15 cellular contexts compared by ENCODE assay signal in genomic region chr16:57145046-57145963, GRCh38. TPM values are rescaled to one million over a fixed set of nuclear protein-coding genes. Genes with fewer than 3 reads are reported as not detected.
DNase-seq lines count a peak whose midpoint lies in the region; ATAC-seq and TF ChIP-seq lines count a peak whose summit lies in the region.
"Had no signal": no experiment of that assay in that cellular context is flagged by ENCODE, and none has a peak within 500 bp of the region (broad histone marks: within the 10 kb centered on the region; RNA-seq: fewer than 3 reads in every experiment).

No MANE protein-coding gene starts in this region.

- H3T11ph ChIP-seq in H9 (ENCODE audit: low read length): no peak overlapping the region

- DNase-seq in H9 (peak; percentile 27), dermis blood vessel endothelial cell (peak; percentile 76), NCI-H82 (lab: John Stamatoyannopoulos, UW) (no peak), mesenchymal stem cell (no peak), KG1 (lab: John Stamatoyannopoulos, UW) (no peak)
- DNase-seq: mesendoderm, NCI-H1417, NCI-H2227 treated with DMSO at 0.1 percent for 48 hours had no signal

- no peak overlapping the region for H2BK12ac ChIP-seq in H9 (ENCODE audit: insufficient read length, low read depth, low read length)
- H2BK12ac ChIP-seq in mesenchymal stem cell (ENCODE audit: low read length in 2 of 2): no peak overlapping the region

- H3K4me1 ChIP-seq in BLaER1 (peaks cover 100% of the 10 kb centered on the region), H9 (ENCODE audit: insufficient read depth, low read length) (peaks cover 11% of the 10 kb centered on the region; the same call in 1 of the 2 replicates), mesodermal cell (ENCODE audit: control insufficient read depth, insufficient read depth, low read length, poor library complexity, severe bottlenecking) (peaks cover 27% of the 10 kb centered on the region), mesenchymal stem cell (ENCODE audit: control insufficient read depth, insufficient read depth, low read depth, low read length) (peaks cover 16% of the 10 kb centered on the region)

- peak overlapping the region in 1 of 3 experiments; percentile 66; a peak in 1 of 7 replicates for H3K27ac Mint-ChIP-seq in H9

- no peak overlapping the region for H2BK120ac ChIP-seq in H9 (ENCODE audit: low read depth, low read length, poor library complexity, severe bottlenecking)
- H2BK120ac ChIP-seq in mesenchymal stem cell (ENCODE audit: low read depth, low read length): no peak overlapping the region

- no peaks in the 10 kb centered on the region for H4K20me1 ChIP-seq in BLaER1
- H4K20me1 ChIP-seq in H9 (ENCODE audit: control insufficient read depth, insufficient read depth, insufficient read length): no peaks in the 10 kb centered on the region

- H2AFZ ChIP-seq in H9 (ENCODE audit: low read length): no peak overlapping the region
- H2AFZ ChIP-seq in mesenchymal stem cell (ENCODE audit: low read depth, low read length): no peak overlapping the region

- H3K4ac ChIP-seq in H9 (ENCODE audit: low read depth, low read length) (no peak overlapping the region), mesenchymal stem cell (ENCODE audit: low read depth in 1 of 2, low read length in 2 of 2) (no peak overlapping the region)

- H3K36me3 Mint-ChIP-seq in H9 (ENCODE audit: insufficient read depth in 1 of 3, low read depth in 3 of 3): peaks cover 0 to under 1% (median 0%) of the 10 kb centered on the region in 3 experiments; a peak in 3 of 7 replicates

- no peaks in the 10 kb centered on the region for H3K23me2 ChIP-seq in H9 (ENCODE audit: insufficient read length, low read depth, low read length, poor library complexity, severe bottlenecking)

- H3K4me3 ChIP-seq in BLaER1 (no peak overlapping the region), mesodermal cell (ENCODE audit: extremely low read depth, insufficient read depth, low read length, poor library complexity, severe bottlenecking) (no peak overlapping the region), mesenchymal stem cell (ENCODE audit: insufficient read depth in 1 of 2, low read depth in 1 of 2, low read length in 2 of 2) (no peak overlapping the region)
- H3K4me3 ChIP-seq: coronary artery, esophagus muscularis mucosa, ovary had no signal

- H2AK5ac ChIP-seq in H9 (ENCODE audit: insufficient read length, low read length) (no peak overlapping the region), mesenchymal stem cell (ENCODE audit: low read length, severe bottlenecking) (no peak overlapping the region)

- no peak overlapping the region for H3K4me3 Mint-ChIP-seq in H9

- no peaks in the 10 kb centered on the region for H3K9me3 Mint-ChIP-seq in H9

- no peak overlapping the region for H3K23ac ChIP-seq in H9 (ENCODE audit: insufficient read length, low read depth, low read length)
- H3K23ac ChIP-seq in mesenchymal stem cell (ENCODE audit: low read length in 2 of 2): no peak overlapping the region

- H4K91ac ChIP-seq in H9 (ENCODE audit: insufficient read length, low read depth, low read length) (no peak overlapping the region), mesenchymal stem cell (ENCODE audit: low read length) (no peak overlapping the region)

- TF ChIP-seq CTCF in H9 (conservative IDR thresholded peaks at IDR 0.05): no peak

- H3K4me2 ChIP-seq in BLaER1 (peak overlapping the region; percentile 73), H9 (ENCODE audit: insufficient read depth, insufficient read length, low read length) (no peak overlapping the region), mesenchymal stem cell (ENCODE audit: low read length, poor library complexity, severe bottlenecking) (no peak overlapping the region)
- H3K4me2 ChIP-seq: KMS-11 had no signal

- H3K79me1 ChIP-seq in H9 (ENCODE audit: insufficient read depth, low read depth, low read length, poor library complexity, severe bottlenecking): no peaks in the 10 kb centered on the region
- no peaks in the 10 kb centered on the region for H3K79me1 ChIP-seq in mesenchymal stem cell (replicated peaks; ENCODE audit: low read length, poor library complexity, severe bottlenecking)

- peaks cover 29% of the 10 kb centered on the region for H3K36me3 ChIP-seq in BLaER1
- H3K36me3 ChIP-seq in mesodermal cell (ENCODE audit: control insufficient read depth, insufficient read depth, low read length): peaks cover 20% of the 10 kb centered on the region
- peaks cover 0 to 36% of the 10 kb centered on the region in 2 experiments for H3K36me3 ChIP-seq in mesenchymal stem cell (ENCODE audit: control insufficient read depth in 1 of 2, insufficient read depth in 2 of 2, low read depth in 1 of 2, low read length in 2 of 2)
- H3K36me3 ChIP-seq: ovary had no signal

- H2BK15ac ChIP-seq in H9 (ENCODE audit: low read depth, low read length) (no peak overlapping the region), mesenchymal stem cell (ENCODE audit: low read depth, poor library complexity, severe bottlenecking) (no peak overlapping the region)

- H3K27me3 ChIP-seq in BLaER1 (no peaks in the 10 kb centered on the region), H9 (ENCODE audit: insufficient read depth, low read length) (no peaks in the 10 kb centered on the region), mesenchymal stem cell (ENCODE audit: control insufficient read depth in 1 of 2, insufficient read depth in 1 of 2, low read length in 2 of 2) (no peaks in the 10 kb centered on the region)
- H3K27me3 ChIP-seq: esophagus muscularis mucosa, ovary had no signal

- H3K14ac ChIP-seq in H9 (ENCODE audit: insufficient read depth, low read length) (no peak overlapping the region; the same call in 1 of the 2 replicates), mesenchymal stem cell (ENCODE audit: low read length in 2 of 2) (no peak overlapping the region)

- WGBS in H9 (ENCODE audit: extremely low coverage, insufficient read length, low lambda C conversion rate): no CpG with 5 or more reads among the region's 13 CpGs
- WGBS in mesodermal cell (ENCODE audit: insufficient coverage in 2 of 2), 2 experiments: 80 to 93% methylated on average over 9 to 12 of the region's 13 CpGs
- WGBS in mesenchymal stem cell: 91% methylated on average over 13 of the region's 13 CpGs

- H3K9ac ChIP-seq in BLaER1 (peak overlapping the region; percentile 71; the same call in 1 of the 2 replicates), H9 (ENCODE audit: extremely low read depth, insufficient read length, low read length) (no peak overlapping the region), mesenchymal stem cell (ENCODE audit: low read length) (no peak overlapping the region)
- H3K9ac ChIP-seq: KMS-11 had no signal

- H4K8ac ChIP-seq in H9 (replicated peaks; ENCODE audit: insufficient read length, low read depth, low read length) (no peak overlapping the region), mesenchymal stem cell (ENCODE audit: low read length) (no peak overlapping the region)

- H4K5ac ChIP-seq in H9 (ENCODE audit: insufficient read length, low read depth, low read length): no peak overlapping the region

- H2BK20ac ChIP-seq in H9 (ENCODE audit: low read depth, low read length, poor library complexity, severe bottlenecking): no peak overlapping the region

- H3K4me1 Mint-ChIP-seq in H9: peaks cover 37 to 44% of the 10 kb centered on the region in 2 experiments

- H3K56ac ChIP-seq in H9 (ENCODE audit: insufficient read length, low read depth, low read length): no peak overlapping the region

- H3K9me3 ChIP-seq in BLaER1: no peaks in the 10 kb centered on the region
- H3K9me3 ChIP-seq in H9 (ENCODE audit: control insufficient read depth, low read depth, low read length): no peaks in the 10 kb centered on the region
- no peaks in the 10 kb centered on the region for H3K9me3 ChIP-seq in mesodermal cell (ENCODE audit: control insufficient read depth, low read length)
- H3K9me3 ChIP-seq in mesenchymal stem cell (ENCODE audit: control insufficient read depth, low read length): no peaks in the 10 kb centered on the region
- H3K9me3 ChIP-seq: esophagus muscularis mucosa, ovary had no signal

- no peak overlapping the region for H2BK5ac ChIP-seq in H9 (ENCODE audit: insufficient read length, low read length)
- no peak overlapping the region for H2BK5ac ChIP-seq in mesenchymal stem cell (ENCODE audit: low read depth, low read length, poor library complexity, severe bottlenecking)

- H3K27ac ChIP-seq in BLaER1 (peak overlapping the region; percentile 91), H9 (ENCODE audit: insufficient read length, low read depth, low read length) (no peak overlapping the region), mesodermal cell (ENCODE audit: low read depth, low read length, severe bottlenecking) (peak overlapping the region; percentile 5), mesenchymal stem cell (ENCODE audit: low read length, poor library complexity, severe bottlenecking) (no peak overlapping the region)
- H3K27ac ChIP-seq: esophagus muscularis mucosa, KMS-11, ovary had no signal

- no peak for ATAC-seq in HG03135 (IDR thresholded peaks at IDR 0.05; ENCODE audit: unreplicated experiment)

- H3K27me3 Mint-ChIP-seq in H9 (ENCODE audit: low read depth): no peaks in the 10 kb centered on the region; the same call in none of the 2 replicates

- no peak overlapping the region for H3K18ac ChIP-seq in H9 (ENCODE audit: insufficient read length, low read depth, low read length)
- no peak overlapping the region for H3K18ac ChIP-seq in mesenchymal stem cell (ENCODE audit: low read depth in 1 of 2, low read length in 2 of 2)

- H3K79me2 ChIP-seq in H9 (ENCODE audit: insufficient read depth, low read length): no peaks in the 10 kb centered on the region

RNA-seq across cellular contexts. Expression of gene PSME3IP1, which starts 40.5 kb away (rescaled TPM):
- total RNA-seq in H9 (2021) (102 and 103 TPM in 2 replicates), dermis blood vessel endothelial cell (87.3 and 89.0 TPM in 2 replicates)
- 87.7 TPM for polyA plus RNA-seq in mesodermal cell (2013, experiment 1 of 2)
- 87.6 TPM for polyA plus RNA-seq in mesodermal cell (2013, experiment 2 of 2)
- 72.7 TPM for polyA plus RNA-seq in mesenchymal stem cell (2013, experiment 1 of 2)
- polyA plus RNA-seq in mesenchymal stem cell (2013, experiment 2 of 2): 70.2 TPM

RNA-seq across cellular contexts. Expression of gene RSPRY1, which starts 40.8 kb away (rescaled TPM):
- 34.4 and 36.1 TPM in 2 replicates for total RNA-seq in H9 (2021)
- total RNA-seq in dermis blood vessel endothelial cell: 50.4 and 58.6 TPM in 2 replicates
- 53.7 TPM for polyA plus RNA-seq in mesodermal cell (2013, experiment 1 of 2)
- polyA plus RNA-seq in mesodermal cell (2013, experiment 2 of 2): 47.7 TPM
- 55.6 TPM for polyA plus RNA-seq in mesenchymal stem cell (2013, experiment 1 of 2)
- polyA plus RNA-seq in mesenchymal stem cell (2013, experiment 2 of 2): 53.4 TPM

RNA-seq across cellular contexts. Expression of gene CPNE2, which starts 52.9 kb away (rescaled TPM):
- total RNA-seq in H9 (2021) (8.0 and 8.1 TPM in 2 replicates), dermis blood vessel endothelial cell (73.3 and 92.3 TPM in 2 replicates)
- polyA plus RNA-seq in mesodermal cell (2013, experiment 1 of 2): 78.9 TPM
- polyA plus RNA-seq in mesodermal cell (2013, experiment 2 of 2): 68.7 TPM
- polyA plus RNA-seq in mesenchymal stem cell (2013, experiment 1 of 2): 37.6 TPM
- 39.4 TPM for polyA plus RNA-seq in mesenchymal stem cell (2013, experiment 2 of 2)

Comparison
In these comparisons a context has a peak if more than half of its experiments do, and no peak if none do; other contexts are left out.
1. H3K27ac ChIP-seq: peak in BLaER1 (single experiment) and mesodermal cell (single experiment); none in H9 (single experiment) and mesenchymal stem cell (single experiment).
2. DNase-seq: peak in H9 (single experiment) and dermis blood vessel endothelial cell (single experiment); none in NCI-H82 (single experiment), mesenchymal stem cell (single experiment) and KG1 (single experiment).